In the genomic region with DNA sequence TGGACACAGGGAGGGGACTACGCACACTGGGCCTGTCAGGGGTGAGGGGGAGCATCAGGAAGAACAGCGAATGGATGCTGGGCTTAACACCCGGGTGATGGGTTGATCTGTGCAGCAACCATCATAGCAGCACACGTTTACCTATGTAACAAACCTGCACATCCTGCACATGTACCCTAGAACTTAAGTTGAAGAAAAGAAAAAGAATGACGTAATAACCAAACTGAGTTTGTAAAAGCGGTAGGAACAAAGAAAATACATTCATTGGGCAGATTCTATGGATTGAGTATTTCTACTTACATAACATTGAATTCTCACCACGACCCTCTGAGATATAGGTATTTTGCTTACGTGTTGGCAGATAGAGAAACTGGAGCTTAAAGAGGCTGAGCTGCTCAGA, we compare ENCODE assay signal across 26 cellular contexts.
"Had no signal": no experiment of that assay in that cellular context is flagged by ENCODE, and none has a peak within 500 bp of the region (broad histone marks: within the 10 kb centered on the region; RNA-seq: fewer than 3 reads in every experiment).

No MANE protein-coding gene starts in this region.

- H3K4me3 ChIP-seq: colonic mucosa, coronary artery, dorsolateral prefrontal cortex, esophagus muscularis mucosa, esophagus squamous epithelium, gastrocnemius medialis, gastroesophageal sphincter, heart left ventricle, heart right ventricle had no signal

- H3K4me1 ChIP-seq: colonic mucosa, esophagus muscularis mucosa, esophagus squamous epithelium, foreskin keratinocyte, gastrocnemius medialis, gastroesophageal sphincter had no signal

- H3K4me3 Mint-ChIP-seq: dendritic cell treated with granulocyte-macrophage colony-stimulating factor and Interleukin-4, amounts not matched to agents 40 ng/mL and 50 ng/mL, for 4 days; effector memory CD8-positive, alpha-beta T cell; endodermal cell had no signal

- H3K27me3 ChIP-seq: colonic mucosa, dorsolateral prefrontal cortex, esophagus muscularis mucosa, esophagus squamous epithelium, foreskin keratinocyte, gastrocnemius medialis, gastroesophageal sphincter, heart left ventricle, heart right ventricle had no signal

- H3K27ac ChIP-seq: colonic mucosa, coronary artery, dorsolateral prefrontal cortex, epithelial cell of prostate, esophagus muscularis mucosa, esophagus squamous epithelium, foreskin keratinocyte, gastrocnemius medialis, gastroesophageal sphincter, heart left ventricle, heart right ventricle had no signal

- H3K36me3 ChIP-seq: colonic mucosa, esophagus muscularis mucosa, esophagus squamous epithelium, gastrocnemius medialis, gastroesophageal sphincter, heart left ventricle, heart right ventricle had no signal

- H3K27me3 Mint-ChIP-seq: dendritic cell treated with granulocyte-macrophage colony-stimulating factor and Interleukin-4, amounts not matched to agents 40 ng/mL and 50 ng/mL, for 4 days; effector memory CD8-positive, alpha-beta T cell had no signal

- H3K27ac Mint-ChIP-seq: dendritic cell treated with granulocyte-macrophage colony-stimulating factor and Interleukin-4, amounts not matched to agents 40 ng/mL and 50 ng/mL, for 4 days; effector memory CD8-positive, alpha-beta T cell; endodermal cell had no signal

- DNase-seq: colonic mucosa; cortex of kidney; dermis blood vessel endothelial cell; dorsolateral prefrontal cortex; effector CD4-positive, alpha-beta T cell; effector CD8-positive, alpha-beta T cell; effector memory CD4-positive, alpha-beta T cell; effector memory CD8-positive, alpha-beta T cell; endodermal cell; erythroblast; esophagus squamous epithelium; foreskin fibroblast; foreskin keratinocyte; foreskin melanocyte; gastrocnemius medialis; glutamatergic neuron; head of caudate nucleus; heart left ventricle; heart right ventricle had no signal

- H3K9me3 Mint-ChIP-seq: dendritic cell treated with granulocyte-macrophage colony-stimulating factor and Interleukin-4, amounts not matched to agents 40 ng/mL and 50 ng/mL, for 4 days; endodermal cell had no signal

- ATAC-seq: effector memory CD8-positive, alpha-beta T cell; esophagus mucosa; foreskin keratinocyte; gastrocnemius medialis; gastroesophageal sphincter; heart left ventricle; heart right ventricle had no signal

- H3K9me3 ChIP-seq: colonic mucosa, esophagus muscularis mucosa, esophagus squamous epithelium, gastrocnemius medialis, gastroesophageal sphincter had no signal

- FAIRE-seq: endothelial cell of umbilical vein had no signal
